ENCODE assay signal across 14 cellular contexts in genomic region chr2:236824836-236825235, GRCh38.
DNase-seq lines count a peak whose midpoint lies in the region; ATAC-seq and TF ChIP-seq lines count a peak whose summit lies in the region.
"Had no signal": no experiment of that assay in that cellular context is flagged by ENCODE, and none has a peak within 500 bp of the region (broad histone marks: within the 10 kb centered on the region; RNA-seq: fewer than 3 reads in every experiment).

No MANE protein-coding gene starts in this region.

- TF ChIP-seq CTCF in epithelial cell of esophagus (IDR thresholded peaks at IDR 0.05; ENCODE audit: insufficient read depth, low read depth, low read length, missing control alignments), result no peak
- TF ChIP-seq CTCF in type B pancreatic cell (conservative IDR thresholded peaks at IDR 0.05), result no peak
- no peak for TF ChIP-seq CTCF in heart right ventricle (IDR thresholded peaks at IDR 0.05)

- H3K36me3 ChIP-seq in heart right ventricle, result no peaks in the 10 kb centered on the region

- peaks cover 3% of the 10 kb centered on the region for H3K36me3 Mint-ChIP-seq in type B pancreatic cell
- no peaks in the 10 kb centered on the region for H3K36me3 Mint-ChIP-seq in T-helper 2 cell treated with Interferon-gamma antibody and Interleukin-4, amounts not matched to agents 5 μg/mL and 100 μg/mL, for 36 hours (ENCODE audit: low read depth)
- H3K36me3 Mint-ChIP-seq: activated CD8-positive, alpha-beta memory T cell treated with anti-CD3 and anti-CD28 coated beads, Interleukin-2, amount 10 ng/mL, durations not matched to agents 7 days and 5 days; activated naive CD8-positive, alpha-beta T cell treated with anti-CD3 and anti-CD28 coated beads for 36 hours; memory B cell had no signal

- H3K9me3 ChIP-seq in heart right ventricle, result peaks cover 0 to 12% (median 4%) of the 10 kb centered on the region in 11 donors

- intact Hi-C loops in heart right ventricle (cut with DNase I), result no loop called here

- peaks cover 0 to 37% (median 7%) of the 10 kb centered on the region in 9 donors for H3K4me1 ChIP-seq in heart right ventricle

- H3K27me3 ChIP-seq in heart right ventricle, result no peaks in the 10 kb centered on the region

- H3K27me3 Mint-ChIP-seq in type B pancreatic cell, result peaks cover 4% of the 10 kb centered on the region
- H3K27me3 Mint-ChIP-seq in T-helper 2 cell treated with Interferon-gamma antibody and Interleukin-4, amounts not matched to agents 5 μg/mL and 100 μg/mL, for 36 hours (ENCODE audit: low read depth), result no peaks in the 10 kb centered on the region
- H3K27me3 Mint-ChIP-seq: activated CD8-positive, alpha-beta memory T cell treated with anti-CD3 and anti-CD28 coated beads, Interleukin-2, amount 10 ng/mL, durations not matched to agents 7 days and 5 days; activated naive CD8-positive, alpha-beta T cell treated with anti-CD3 and anti-CD28 coated beads for 36 hours; memory B cell had no signal

- peak overlapping the region; percentile 44 for H3K4me3 Mint-ChIP-seq in type B pancreatic cell
- no peak overlapping the region for H3K4me3 Mint-ChIP-seq in T-helper 2 cell treated with Interferon-gamma antibody and Interleukin-4, amounts not matched to agents 5 μg/mL and 100 μg/mL, for 36 hours
- H3K4me3 Mint-ChIP-seq: activated CD8-positive, alpha-beta memory T cell treated with anti-CD3 and anti-CD28 coated beads, Interleukin-2, amount 10 ng/mL, durations not matched to agents 7 days and 5 days; activated naive CD8-positive, alpha-beta T cell treated with anti-CD3 and anti-CD28 coated beads for 36 hours; memory B cell had no signal

- H3K4me1 Mint-ChIP-seq in type B pancreatic cell (ENCODE audit: unreplicated experiment), result peaks cover 54% of the 10 kb centered on the region
- no peaks in the 10 kb centered on the region for H3K4me1 Mint-ChIP-seq in T-helper 2 cell treated with Interferon-gamma antibody and Interleukin-4, amounts not matched to agents 5 μg/mL and 100 μg/mL, for 36 hours (ENCODE audit: low read depth)
- H3K4me1 Mint-ChIP-seq: activated CD8-positive, alpha-beta memory T cell treated with anti-CD3 and anti-CD28 coated beads, Interleukin-2, amount 10 ng/mL, durations not matched to agents 7 days and 5 days; activated naive CD8-positive, alpha-beta T cell treated with anti-CD3 and anti-CD28 coated beads for 36 hours; memory B cell had no signal

- DNase-seq in NCI-H1436 (lab: John Stamatoyannopoulos, UW) (peak; percentile 8), NCI-H1436 treated with DMSO at 0.1 percent for 48 hours (lab: John Stamatoyannopoulos, UW) (no peak), NCI-H510A (lab: John Stamatoyannopoulos, UW) (peak; percentile 94), epithelial cell of esophagus (ENCODE audit: low read depth) (peak; percentile 26), type B pancreatic cell (ENCODE audit: extremely low spot score, unreplicated experiment) (no peak), heart right ventricle (no peak)
- no peak for DNase-seq in T-helper 2 cell treated with Interferon-gamma antibody and Interleukin-4, amounts not matched to agents 5 μg/mL and 100 μg/mL, for 36 hours (ENCODE audit: low spot score)
- DNase-seq: activated CD8-positive, alpha-beta memory T cell treated with anti-CD3 and anti-CD28 coated beads, Interleukin-2, amount 10 ng/mL, durations not matched to agents 7 days and 5 days; activated naive CD8-positive, alpha-beta T cell treated with anti-CD3 and anti-CD28 coated beads for 36 hours; glutamatergic neuron; KBM-7; stimulated activated CD4-positive, alpha-beta T cell treated with anti-CD3 and anti-CD28 coated beads, Interleukin-4, amount 100 ng/mL, for 4 hours had no signal

- no peak overlapping the region for H3K4me3 ChIP-seq in epithelial cell of esophagus (ENCODE audit: low read length)
- H3K4me3 ChIP-seq in heart right ventricle, result no peak overlapping the region

- H3K27ac Mint-ChIP-seq in type B pancreatic cell, result peak overlapping the region; percentile 44
- no peak overlapping the region for H3K27ac Mint-ChIP-seq in T-helper 2 cell treated with Interferon-gamma antibody and Interleukin-4, amounts not matched to agents 5 μg/mL and 100 μg/mL, for 36 hours
- H3K27ac Mint-ChIP-seq: activated CD8-positive, alpha-beta memory T cell treated with anti-CD3 and anti-CD28 coated beads, Interleukin-2, amount 10 ng/mL, durations not matched to agents 7 days and 5 days; activated naive CD8-positive, alpha-beta T cell treated with anti-CD3 and anti-CD28 coated beads for 36 hours; memory B cell had no signal

- WGBS in heart right ventricle, 2 donors, result 94% methylated on average over 3 of the region's 3 CpGs

- H3K27ac ChIP-seq in heart right ventricle, result peak overlapping the region in 1 of 10 donors; percentile 12

- peaks cover 13% of the 10 kb centered on the region for H3K9me3 Mint-ChIP-seq in type B pancreatic cell
- H3K9me3 Mint-ChIP-seq in T-helper 2 cell treated with Interferon-gamma antibody and Interleukin-4, amounts not matched to agents 5 μg/mL and 100 μg/mL, for 36 hours, result no peaks in the 10 kb centered on the region
- H3K9me3 Mint-ChIP-seq: activated naive CD8-positive, alpha-beta T cell treated with anti-CD3 and anti-CD28 coated beads for 36 hours had no signal

- no peak for ATAC-seq in heart right ventricle
- no peak for ATAC-seq in GM21786 (IDR thresholded peaks at IDR 0.05; ENCODE audit: unreplicated experiment)
- ATAC-seq: activated CD8-positive, alpha-beta memory T cell treated with anti-CD3 and anti-CD28 coated beads, Interleukin-2, amount 10 ng/mL, durations not matched to agents 7 days and 5 days had no signal

Comparison
In these comparisons a context has a peak if more than half of its experiments do, and no peak if none do; other contexts are left out.
1. DNase-seq: peak in NCI-H1436 (single experiment), NCI-H510A (single experiment) and epithelial cell of esophagus (single experiment); none in NCI-H1436 treated with DMSO at 0.1 percent for 48 hours (single experiment), type B pancreatic cell (single experiment), T-helper 2 cell treated with Interferon-gamma antibody and Interleukin-4, amounts not matched to agents 5 μg/mL and 100 μg/mL, for 36 hours (single experiment) and heart right ventricle (0 of 2).